In genomic region chr3:177119829-177120228, GRCh38 we compare ENCODE assay signal across 15 cellular contexts.
DNase-seq lines count a peak whose midpoint lies in the region; ATAC-seq and TF ChIP-seq lines count a peak whose summit lies in the region.
"Had no signal": no experiment of that assay in that cellular context is flagged by ENCODE, and none has a peak within 500 bp of the region (broad histone marks: within the 10 kb centered on the region; RNA-seq: fewer than 3 reads in every experiment).

No MANE protein-coding gene starts in this region.

- H3K9me3 Mint-ChIP-seq in activated T-cell treated with anti-CD3 and anti-CD28 coated beads, Interleukin-2, amount 50 U/mL, for 24 hours: peaks cover 13% of the 10 kb centered on the region
- H3K9me3 Mint-ChIP-seq in WTC11: no peaks in the 10 kb centered on the region
- H3K9me3 Mint-ChIP-seq in memory B cell: peaks cover 2% of the 10 kb centered on the region
- H3K9me3 Mint-ChIP-seq in activated T-helper 2 cell treated with anti-CD3 and anti-CD28 coated beads, Interferon-gamma antibody, Interleukin-2, Interleukin-4, amounts not matched to agents 10 μg/mL and 5 μg/mL and 100 μg/mL, durations not matched to agents 14 hours and 24 hours and 36 hours: peaks cover 24% of the 10 kb centered on the region

- RAD21 ChIA-PET in HCT116 (lab: Charles Lee; ENCODE audit: low non-redundant PET in 1 of 2, low total read pairs in 2 of 2, uncharacterized antibody in 2 of 2, unreplicated experiment in 2 of 2): no interaction called here

- no peak overlapping the region for H2AFZ ChIP-seq in HCT116 (ENCODE audit: low read depth, low read length, poor library complexity, severe bottlenecking)

- CTCF ChIA-PET in HCT116 (lab: Charles Lee): no interaction called here
- CTCF ChIA-PET in WTC11 (lab: Charles Lee): no interaction called here

- peaks cover 0 to 10% of the 10 kb centered on the region in 2 experiments; a peak in 1 of 4 replicates for H3K4me1 ChIP-seq in HCT116 (ENCODE audit: control insufficient read depth in 1 of 2, insufficient read depth in 2 of 2, low read length in 2 of 2)
- H3K4me1 ChIP-seq: SJSA1 had no signal

- no peak overlapping the region for H3K27ac ChIP-seq in HCT116 (ENCODE audit: low read depth, low read length)
- H3K27ac ChIP-seq: SJSA1 had no signal

- no peak for DNase-seq in activated T-cell treated with anti-CD3 and anti-CD28 coated beads, Interleukin-2, amount 50 U/mL, for 24 hours
- DNase-seq in activated T-cell treated with anti-CD3 and anti-CD28 coated beads, Interleukin-2, amount 50 U/mL, for 1 hour: no peak
- DNase-seq in HCT116 (ENCODE audit: low read depth, low spot score): no peak
- DNase-seq in WTC11 (ENCODE audit: low spot score): no peak
- no peak for DNase-seq in memory B cell (ENCODE audit: low spot score in 2 of 2)
- DNase-seq in NCI-H1417 treated with DMSO at 0.1 percent for 48 hours (lab: John Stamatoyannopoulos, UW): no peak
- no peak for DNase-seq in stimulated activated CD4-positive, alpha-beta T cell treated with anti-CD3 and anti-CD28 coated beads, Interleukin-4, amount 100 ng/mL, for 4 hours
- DNase-seq in activated T-helper 2 cell treated with anti-CD3 and anti-CD28 coated beads, Interferon-gamma antibody, Interleukin-2, Interleukin-4, amounts not matched to agents 10 μg/mL and 5 μg/mL and 100 μg/mL, durations not matched to agents 14 hours and 24 hours and 36 hours (ENCODE audit: low spot score): no peak
- DNase-seq: 8988T, DMS 273 treated with DMSO at 0.1 percent for 48 hours, H7, NCI-H1048, NCI-H2107, NCI-H526 treated with DMSO at 0.1 percent for 48 hours had no signal

- no peaks in the 10 kb centered on the region for H3K36me3 ChIP-seq in HCT116 (ENCODE audit: control insufficient read depth in 1 of 2, insufficient read depth in 2 of 2, low read length in 2 of 2)
- H3K36me3 ChIP-seq: SJSA1 had no signal

- H3K4me3 ChIP-seq in HCT116 (replicated peaks in 1 of 2; ENCODE audit: low read depth in 1 of 2, low read length in 2 of 2): no peak overlapping the region
- H3K4me3 ChIP-seq: SJSA1 had no signal

- H3K9me3 ChIP-seq in HCT116 (ENCODE audit: control insufficient read depth in 1 of 2, insufficient read depth in 1 of 2, low read depth in 1 of 2, low read length in 2 of 2): no peaks in the 10 kb centered on the region
- H3K9me3 ChIP-seq: SJSA1 had no signal

- POLR2A ChIA-PET in HCT116 (lab: Charles Lee): no interaction called here
- POLR2A ChIA-PET in WTC11 (lab: Charles Lee): no interaction called here

- peaks cover 55% of the 10 kb centered on the region for H3K36me3 Mint-ChIP-seq in activated T-cell treated with anti-CD3 and anti-CD28 coated beads, Interleukin-2, amount 50 U/mL, for 24 hours (ENCODE audit: low read depth)
- H3K36me3 Mint-ChIP-seq in WTC11 (no peaks in the 10 kb centered on the region), memory B cell (peaks cover 8% of the 10 kb centered on the region)
- peaks cover 47% of the 10 kb centered on the region for H3K36me3 Mint-ChIP-seq in activated T-helper 2 cell treated with anti-CD3 and anti-CD28 coated beads, Interferon-gamma antibody, Interleukin-2, Interleukin-4, amounts not matched to agents 10 μg/mL and 5 μg/mL and 100 μg/mL, durations not matched to agents 14 hours and 24 hours and 36 hours (ENCODE audit: low read depth)

- no peak overlapping the region for H3K9ac ChIP-seq in HCT116 (ENCODE audit: low read length)

- peaks cover 100% of the 10 kb centered on the region for H3K79me2 ChIP-seq in HCT116 (ENCODE audit: insufficient read depth, low read length)

- ATAC-seq in HCT116: no peak
- no peak for ATAC-seq in WTC11
- peak; percentile 29 for ATAC-seq in memory B cell (ENCODE audit: low read depth)

- no TSS peak for BruUV-seq in HCT116 (replicated peaks; lab: Mats Ljungman, UMichigan)

- TF ChIP-seq POLR2A in HCT116 (IDR thresholded peaks at IDR 0.05; ENCODE audit: borderline replicate concordance, extremely low read depth, insufficient read depth, insufficient read length): no peak

- TF ChIP-seq CTCF in HCT116 (IDR thresholded peaks at IDR 0.05 in 2 of 3, conservative IDR thresholded peaks at IDR 0.05 in 1 of 3; ENCODE audit: borderline replicate concordance in 1 of 3, insufficient read depth in 1 of 3, low read depth in 2 of 3, low read length in 2 of 3) (no peak; a peak in 1 of 6 replicates), WTC11 (IDR thresholded peaks at IDR 0.05) (no peak)

- no peaks in the 10 kb centered on the region for H3K27me3 Mint-ChIP-seq in activated T-cell treated with anti-CD3 and anti-CD28 coated beads, Interleukin-2, amount 50 U/mL, for 24 hours
- H3K27me3 Mint-ChIP-seq in WTC11 (ENCODE audit: low read depth) (no peaks in the 10 kb centered on the region), memory B cell (no peaks in the 10 kb centered on the region)
- H3K27me3 Mint-ChIP-seq in activated T-helper 2 cell treated with anti-CD3 and anti-CD28 coated beads, Interferon-gamma antibody, Interleukin-2, Interleukin-4, amounts not matched to agents 10 μg/mL and 5 μg/mL and 100 μg/mL, durations not matched to agents 14 hours and 24 hours and 36 hours (ENCODE audit: low read depth): no peaks in the 10 kb centered on the region

- peaks cover 28% of the 10 kb centered on the region; the same call in 1 of the 2 replicates for H4K20me1 ChIP-seq in HCT116 (ENCODE audit: insufficient read depth)

- no peak overlapping the region for H3K4me3 Mint-ChIP-seq in activated T-cell treated with anti-CD3 and anti-CD28 coated beads, Interleukin-2, amount 50 U/mL, for 24 hours
- H3K4me3 Mint-ChIP-seq in WTC11: no peak overlapping the region
- no peak overlapping the region for H3K4me3 Mint-ChIP-seq in memory B cell
- no peak overlapping the region for H3K4me3 Mint-ChIP-seq in activated T-helper 2 cell treated with anti-CD3 and anti-CD28 coated beads, Interferon-gamma antibody, Interleukin-2, Interleukin-4, amounts not matched to agents 10 μg/mL and 5 μg/mL and 100 μg/mL, durations not matched to agents 14 hours and 24 hours and 36 hours (ENCODE audit: low read depth)

- H3K27ac Mint-ChIP-seq in activated T-cell treated with anti-CD3 and anti-CD28 coated beads, Interleukin-2, amount 50 U/mL, for 24 hours: peak overlapping the region; percentile 10
- H3K27ac Mint-ChIP-seq in WTC11 (peak overlapping the region; percentile 69; the same call in 1 of the 2 replicates), memory B cell (peak overlapping the region; percentile 73)
- H3K27ac Mint-ChIP-seq in activated T-helper 2 cell treated with anti-CD3 and anti-CD28 coated beads, Interferon-gamma antibody, Interleukin-2, Interleukin-4, amounts not matched to agents 10 μg/mL and 5 μg/mL and 100 μg/mL, durations not matched to agents 14 hours and 24 hours and 36 hours: no peak overlapping the region

- no peak overlapping the region for H3K4me2 ChIP-seq in HCT116 (ENCODE audit: low read length)

- TF ChIP-seq RAD21 in HCT116 (IDR thresholded peaks at IDR 0.05; ENCODE audit: low read depth): peak; percentile 38; the same call in 1 of the 2 replicates

- H3K4me1 Mint-ChIP-seq in activated T-cell treated with anti-CD3 and anti-CD28 coated beads, Interleukin-2, amount 50 U/mL, for 24 hours (ENCODE audit: low read depth): peaks cover 78% of the 10 kb centered on the region
- H3K4me1 Mint-ChIP-seq in WTC11 (peaks cover 80% of the 10 kb centered on the region), memory B cell (peaks cover 53% of the 10 kb centered on the region)
- peaks cover 50% of the 10 kb centered on the region for H3K4me1 Mint-ChIP-seq in activated T-helper 2 cell treated with anti-CD3 and anti-CD28 coated beads, Interferon-gamma antibody, Interleukin-2, Interleukin-4, amounts not matched to agents 10 μg/mL and 5 μg/mL and 100 μg/mL, durations not matched to agents 14 hours and 24 hours and 36 hours (ENCODE audit: low read depth)

- no peaks in the 10 kb centered on the region for H3K27me3 ChIP-seq in HCT116 (ENCODE audit: insufficient read depth, low read length)
- H3K27me3 ChIP-seq: SJSA1 had no signal

- no peaks in the 10 kb centered on the region for H3K9me2 ChIP-seq in HCT116 (ENCODE audit: insufficient read depth)

- intact Hi-C loops in HCT116 (cut with micrococcal nuclease): no loop called here
- intact Hi-C loops in activated T-helper 2 cell treated with anti-CD3 and anti-CD28 coated beads, Interferon-gamma antibody, Interleukin-2, Interleukin-4, amounts not matched to agents 10 μg/mL and 5 μg/mL and 100 μg/mL, durations not matched to agents 14 hours and 24 hours and 36 hours (cut with micrococcal nuclease): no loop called here

TF ChIP-seq in HCT116, 20 proteins besides CTCF, POLR2A, EP300 and RAD21:
- no peak for TF ChIP-seq CEBPB (IDR thresholded peaks at IDR 0.05; ENCODE audit: low read depth)

TF ChIP-seq in WTC11, 78 proteins besides CTCF, POLR2A, EP300 and RAD21 (continues in another document):
- TF ChIP-seq MAX (CRISPR knock-in tag; IDR thresholded peaks at IDR 0.05): no peak
